In the genomic region with DNA sequence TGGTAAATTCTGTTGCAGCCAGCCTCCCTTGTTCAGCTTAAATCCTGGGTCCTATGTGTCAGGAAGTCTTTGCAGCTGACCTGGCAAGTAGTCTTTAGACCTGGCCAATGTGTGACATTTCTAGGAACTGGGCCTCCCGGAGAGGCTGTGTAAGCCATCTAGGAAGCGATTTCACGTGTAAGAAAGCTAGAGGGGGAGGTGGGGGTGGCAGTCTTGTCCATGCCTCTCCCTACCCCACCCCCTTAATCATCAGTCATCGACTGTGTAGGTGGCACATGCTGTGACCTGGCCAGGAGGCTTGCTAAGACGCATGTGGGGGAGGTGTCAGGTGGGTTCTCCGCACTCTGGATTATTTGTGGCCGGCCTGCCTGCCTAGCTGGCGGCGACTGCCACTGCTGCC, we compare ENCODE assay signal across 1 cellular context.
TF ChIP-seq lines count a peak whose summit lies in the region.

No MANE protein-coding gene starts in this region.

TF ChIP-seq in SK-N-SH, 30 proteins besides CTCF, POLR2A, EP300 and RAD21:
- no peak for TF ChIP-seq RFX5 (IDR thresholded peaks at IDR 0.05; ENCODE audit: low read length)
